In genomic region chr6:152170702-152171667, GRCh38 we compare ENCODE assay signal across 8 cellular contexts.
DNase-seq lines count a peak whose midpoint lies in the region; ATAC-seq and TF ChIP-seq lines count a peak whose summit lies in the region.

No MANE protein-coding gene starts in this region.

- peak; percentile 97 for ATAC-seq in GM21526 (IDR thresholded peaks at IDR 0.05; ENCODE audit: low FRiP score, unreplicated experiment)

- WGBS in transverse colon (ENCODE audit: low coverage in 1 of 2), 2 donors = 69 to 75% methylated on average over 12 to 13 of the region's 13 CpGs

- no peaks in the 10 kb centered on the region for H3K9me2 ChIP-seq in DOHH2 (replicated peaks; ENCODE audit: control insufficient read depth, low read length)
- no peaks in the 10 kb centered on the region for H3K9me2 ChIP-seq in Karpas-422 (replicated peaks; ENCODE audit: insufficient read depth, low read length)

- H3K9ac ChIP-seq in Karpas-422 (ENCODE audit: low read length) = no peak overlapping the region

- H3F3A ChIP-seq in DOHH2 (ENCODE audit: control insufficient read depth, insufficient read depth) = peaks cover 43% of the 10 kb centered on the region

- H3K9me3 ChIP-seq in DOHH2 (ENCODE audit: control insufficient read depth, insufficient read depth, low read length) (no peaks in the 10 kb centered on the region), Karpas-422 (ENCODE audit: low read length) (no peaks in the 10 kb centered on the region), ascending aorta (no peaks in the 10 kb centered on the region), transverse colon (no peaks in the 10 kb centered on the region)

- H3K79me2 ChIP-seq in DOHH2 (ENCODE audit: control insufficient read depth, low read length) (peaks cover 12% of the 10 kb centered on the region), Karpas-422 (ENCODE audit: low read length) (peaks cover 17% of the 10 kb centered on the region)

- H3K4me2 ChIP-seq in DOHH2 (ENCODE audit: low read length) (no peak overlapping the region), Karpas-422 (ENCODE audit: low read depth, low read length, poor library complexity, severe bottlenecking) (no peak overlapping the region)

- no peak overlapping the region for H2AFZ ChIP-seq in Karpas-422 (ENCODE audit: low read length)

- TF ChIP-seq POLR2A in transverse colon (IDR thresholded peaks at IDR 0.05) = no peak

- peak overlapping the region; percentile 28 for H3K27ac ChIP-seq in DOHH2 (ENCODE audit: low read depth, low read length)
- H3K27ac ChIP-seq in Karpas-422 (ENCODE audit: low read length) = peak overlapping the region; percentile 34; the same call in 1 of the 2 replicates
- H3K27ac ChIP-seq in ascending aorta = peak overlapping the region; percentile 21 to 70
- H3K27ac ChIP-seq in transverse colon = peak overlapping the region in 1 of 4 donors; percentile 25

- H3K4me1 ChIP-seq in DOHH2 (ENCODE audit: control insufficient read depth, low read length) = peaks cover 64% of the 10 kb centered on the region
- peaks cover 42% of the 10 kb centered on the region for H3K4me1 ChIP-seq in Karpas-422 (ENCODE audit: low read length)
- peaks cover 0 to 5% of the 10 kb centered on the region in 2 donors for H3K4me1 ChIP-seq in ascending aorta
- peaks cover 0 to 5% (median 0%) of the 10 kb centered on the region in 4 donors for H3K4me1 ChIP-seq in transverse colon

- H3K27me3 ChIP-seq in DOHH2 (ENCODE audit: control insufficient read depth, low read length) (no peaks in the 10 kb centered on the region), Karpas-422 (ENCODE audit: low read length) (no peaks in the 10 kb centered on the region), ascending aorta (no peaks in the 10 kb centered on the region), transverse colon (no peaks in the 10 kb centered on the region)

- TF ChIP-seq CTCF in DOHH2 (IDR thresholded peaks at IDR 0.05; ENCODE audit: low read depth, low read length, poor library complexity, severe bottlenecking) (no peak), ascending aorta (IDR thresholded peaks at IDR 0.05) (no peak), transverse colon (IDR thresholded peaks at IDR 0.05) (no peak)

- intact Hi-C loops in ascending aorta (cut with DNase I) (no loop called here), transverse colon (cut with DNase I; ENCODE audit: low total_unique reads) (no loop called here)

- DNase-seq in Karpas-422 (no peak), ascending aorta (ENCODE audit: low spot score in 2 of 2) (no peak), NCI-H82 (lab: John Stamatoyannopoulos, UW) (no peak), transverse colon (no peak), DMS153 treated with DMSO at 0.1 percent for 48 hours (lab: John Stamatoyannopoulos, UW; ENCODE audit: unreplicated experiment) (no peak)
- DNase-seq in stimulated activated CD4-positive, alpha-beta T cell treated with anti-CD3 and anti-CD28 coated beads, Interleukin-12 subunit alpha, Interleukin-12 subunit beta, amount 100 ng/mL, for 24 hours (ENCODE audit: low read depth in 2 of 2) = peak; percentile 22 to 51

- H3K4me3 ChIP-seq in DOHH2 (ENCODE audit: low read length) (peak overlapping the region; percentile 8; the same call in 1 of the 2 replicates), Karpas-422 (ENCODE audit: low read length) (no peak overlapping the region), ascending aorta (no peak overlapping the region), transverse colon (no peak overlapping the region)

- TF ChIP-seq EP300 in transverse colon (IDR thresholded peaks at IDR 0.05; ENCODE audit: low read depth) = no peak

- H4K20me1 ChIP-seq in DOHH2 (ENCODE audit: control insufficient read depth, insufficient read depth, low read depth, low read length) (no peaks in the 10 kb centered on the region), Karpas-422 (ENCODE audit: insufficient read depth, low read depth, low read length) (no peaks in the 10 kb centered on the region)

- in situ Hi-C loops in transverse colon (cut with MboI; ENCODE audit: low pct_ligation_motif_present in 1 of 4, low pct_unique_long_range_greater_than_20kb in 1 of 4, low sequenced_read_pairs in 3 of 4) = no loop called here

- H3K36me3 ChIP-seq in DOHH2 (ENCODE audit: control insufficient read depth, low read length) (peaks cover 69% of the 10 kb centered on the region), Karpas-422 (ENCODE audit: insufficient read depth, low read length) (peaks cover 26% of the 10 kb centered on the region), ascending aorta (peaks cover 23 to 36% of the 10 kb centered on the region in 2 donors), transverse colon (peaks cover 0 to under 1% (median 0%) of the 10 kb centered on the region in 4 donors)

Comparison
In these comparisons a context has a peak if more than half of its experiments do, and no peak if none do; other contexts are left out.
1. DNase-seq: peak in stimulated activated CD4-positive, alpha-beta T cell treated with anti-CD3 and anti-CD28 coated beads, Interleukin-12 subunit alpha, Interleukin-12 subunit beta, amount 100 ng/mL, for 24 hours (2 of 2); none in Karpas-422 (single experiment), ascending aorta (0 of 2), NCI-H82 (single experiment), transverse colon (single experiment) and DMS153 treated with DMSO at 0.1 percent for 48 hours (single experiment).